In the genomic region with DNA sequence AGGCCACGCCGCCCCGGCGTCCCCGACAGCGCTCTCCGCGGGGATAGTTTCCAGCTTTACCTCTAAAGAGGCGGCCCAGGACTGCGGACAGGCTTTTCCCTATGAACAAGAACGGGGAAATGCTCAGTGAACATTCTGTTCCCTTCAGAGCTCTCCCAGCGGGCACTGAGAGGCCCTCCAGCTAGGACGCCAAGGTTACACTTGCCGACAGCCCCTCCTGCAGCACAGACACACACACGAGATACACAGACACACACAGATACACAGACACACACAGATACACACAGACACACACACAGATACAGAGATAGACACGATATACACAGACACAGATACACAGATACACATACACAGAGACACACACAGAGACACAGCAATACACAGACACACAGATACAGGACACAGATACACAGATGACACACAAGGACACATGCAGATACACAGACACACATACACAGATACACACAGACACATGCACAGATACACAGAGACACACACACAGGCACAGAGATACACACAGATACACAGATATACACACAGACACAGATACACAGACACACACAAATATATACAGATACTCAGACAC, we compare ENCODE assay signal across 2 cellular contexts.
A peak's percentile ranks its signal among the peaks of the same experiment; 100 is the strongest.
TF ChIP-seq lines count a peak whose summit lies in the region.

No MANE protein-coding gene starts in this region.

TF ChIP-seq in SK-N-SH treated with all-trans-retinoic acid at 6 μM for 48 hours, 23 proteins besides CTCF, POLR2A, EP300 and RAD21:
- TF ChIP-seq, protein P1, sequence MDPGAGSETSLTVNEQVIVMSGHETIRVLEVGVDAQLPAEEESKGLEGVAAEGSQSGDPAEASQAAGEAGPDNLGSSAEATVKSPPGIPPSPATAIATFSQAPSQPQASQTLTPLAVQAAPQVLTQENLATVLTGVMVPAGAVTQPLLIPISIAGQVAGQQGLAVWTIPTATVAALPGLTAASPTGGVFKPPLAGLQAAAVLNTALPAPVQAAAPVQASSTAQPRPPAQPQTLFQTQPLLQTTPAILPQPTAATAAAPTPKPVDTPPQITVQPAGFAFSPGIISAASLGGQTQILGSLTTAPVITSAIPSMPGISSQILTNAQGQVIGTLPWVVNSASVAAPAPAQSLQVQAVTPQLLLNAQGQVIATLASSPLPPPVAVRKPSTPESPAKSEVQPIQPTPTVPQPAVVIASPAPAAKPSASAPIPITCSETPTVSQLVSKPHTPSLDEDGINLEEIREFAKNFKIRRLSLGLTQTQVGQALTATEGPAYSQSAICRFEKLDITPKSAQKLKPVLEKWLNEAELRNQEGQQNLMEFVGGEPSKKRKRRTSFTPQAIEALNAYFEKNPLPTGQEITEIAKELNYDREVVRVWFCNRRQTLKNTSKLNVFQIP (CRISPR knock-in tag; IDR thresholded peaks at IDR 0.05; ENCODE audit: borderline replicate concordance, low read depth): no peak
- TF ChIP-seq, protein P2, sequence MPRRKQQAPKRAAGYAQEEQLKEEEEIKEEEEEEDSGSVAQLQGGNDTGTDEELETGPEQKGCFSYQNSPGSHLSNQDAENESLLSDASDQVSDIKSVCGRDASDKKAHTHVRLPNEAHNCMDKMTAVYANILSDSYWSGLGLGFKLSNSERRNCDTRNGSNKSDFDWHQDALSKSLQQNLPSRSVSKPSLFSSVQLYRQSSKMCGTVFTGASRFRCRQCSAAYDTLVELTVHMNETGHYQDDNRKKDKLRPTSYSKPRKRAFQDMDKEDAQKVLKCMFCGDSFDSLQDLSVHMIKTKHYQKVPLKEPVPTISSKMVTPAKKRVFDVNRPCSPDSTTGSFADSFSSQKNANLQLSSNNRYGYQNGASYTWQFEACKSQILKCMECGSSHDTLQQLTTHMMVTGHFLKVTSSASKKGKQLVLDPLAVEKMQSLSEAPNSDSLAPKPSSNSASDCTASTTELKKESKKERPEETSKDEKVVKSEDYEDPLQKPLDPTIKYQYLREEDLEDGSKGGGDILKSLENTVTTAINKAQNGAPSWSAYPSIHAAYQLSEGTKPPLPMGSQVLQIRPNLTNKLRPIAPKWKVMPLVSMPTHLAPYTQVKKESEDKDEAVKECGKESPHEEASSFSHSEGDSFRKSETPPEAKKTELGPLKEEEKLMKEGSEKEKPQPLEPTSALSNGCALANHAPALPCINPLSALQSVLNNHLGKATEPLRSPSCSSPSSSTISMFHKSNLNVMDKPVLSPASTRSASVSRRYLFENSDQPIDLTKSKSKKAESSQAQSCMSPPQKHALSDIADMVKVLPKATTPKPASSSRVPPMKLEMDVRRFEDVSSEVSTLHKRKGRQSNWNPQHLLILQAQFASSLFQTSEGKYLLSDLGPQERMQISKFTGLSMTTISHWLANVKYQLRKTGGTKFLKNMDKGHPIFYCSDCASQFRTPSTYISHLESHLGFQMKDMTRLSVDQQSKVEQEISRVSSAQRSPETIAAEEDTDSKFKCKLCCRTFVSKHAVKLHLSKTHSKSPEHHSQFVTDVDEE (CRISPR knock-in tag; IDR thresholded peaks at IDR 0.05): no peak
- no peak for TF ChIP-seq ISL1 (CRISPR knock-in tag; IDR thresholded peaks at IDR 0.05)
- no peak for TF ChIP-seq OSR1 (CRISPR knock-in tag; IDR thresholded peaks at IDR 0.05)
- TF ChIP-seq, protein P3, sequence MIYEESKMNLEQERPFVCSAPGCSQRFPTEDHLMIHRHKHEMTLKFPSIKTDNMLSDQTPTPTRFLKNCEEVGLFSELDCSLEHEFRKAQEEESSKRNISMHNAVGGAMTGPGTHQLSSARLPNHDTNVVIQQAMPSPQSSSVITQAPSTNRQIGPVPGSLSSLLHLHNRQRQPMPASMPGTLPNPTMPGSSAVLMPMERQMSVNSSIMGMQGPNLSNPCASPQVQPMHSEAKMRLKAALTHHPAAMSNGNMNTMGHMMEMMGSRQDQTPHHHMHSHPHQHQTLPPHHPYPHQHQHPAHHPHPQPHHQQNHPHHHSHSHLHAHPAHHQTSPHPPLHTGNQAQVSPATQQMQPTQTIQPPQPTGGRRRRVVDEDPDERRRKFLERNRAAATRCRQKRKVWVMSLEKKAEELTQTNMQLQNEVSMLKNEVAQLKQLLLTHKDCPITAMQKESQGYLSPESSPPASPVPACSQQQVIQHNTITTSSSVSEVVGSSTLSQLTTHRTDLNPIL (CRISPR knock-in tag; IDR thresholded peaks at IDR 0.05; ENCODE audit: low read depth): no peak
- no peak for TF ChIP-seq TCF4 (CRISPR knock-in tag; IDR thresholded peaks at IDR 0.05; ENCODE audit: borderline replicate concordance)
- TF ChIP-seq ZFP3 (CRISPR knock-in tag; IDR thresholded peaks at IDR 0.05): no peak
- TF ChIP-seq ZNF565 (CRISPR knock-in tag; conservative IDR thresholded peaks at IDR 0.05; ENCODE audit: low read depth): no peak
- TF ChIP-seq ARNTL (CRISPR knock-in tag; IDR thresholded peaks at IDR 0.05; ENCODE audit: borderline replicate concordance, low read depth): no peak
- TF ChIP-seq ZFP30 (CRISPR knock-in tag; IDR thresholded peaks at IDR 0.05): no peak
- no peak for TF ChIP-seq SNAI2 (CRISPR knock-in tag; IDR thresholded peaks at IDR 0.05)
- TF ChIP-seq, protein P4, sequence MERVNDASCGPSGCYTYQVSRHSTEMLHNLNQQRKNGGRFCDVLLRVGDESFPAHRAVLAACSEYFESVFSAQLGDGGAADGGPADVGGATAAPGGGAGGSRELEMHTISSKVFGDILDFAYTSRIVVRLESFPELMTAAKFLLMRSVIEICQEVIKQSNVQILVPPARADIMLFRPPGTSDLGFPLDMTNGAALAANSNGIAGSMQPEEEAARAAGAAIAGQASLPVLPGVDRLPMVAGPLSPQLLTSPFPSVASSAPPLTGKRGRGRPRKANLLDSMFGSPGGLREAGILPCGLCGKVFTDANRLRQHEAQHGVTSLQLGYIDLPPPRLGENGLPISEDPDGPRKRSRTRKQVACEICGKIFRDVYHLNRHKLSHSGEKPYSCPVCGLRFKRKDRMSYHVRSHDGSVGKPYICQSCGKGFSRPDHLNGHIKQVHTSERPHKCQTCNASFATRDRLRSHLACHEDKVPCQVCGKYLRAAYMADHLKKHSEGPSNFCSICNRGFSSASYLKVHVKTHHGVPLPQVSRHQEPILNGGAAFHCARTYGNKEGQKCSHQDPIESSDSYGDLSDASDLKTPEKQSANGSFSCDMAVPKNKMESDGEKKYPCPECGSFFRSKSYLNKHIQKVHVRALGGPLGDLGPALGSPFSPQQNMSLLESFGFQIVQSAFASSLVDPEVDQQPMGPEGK (CRISPR knock-in tag; IDR thresholded peaks at IDR 0.05; ENCODE audit: borderline replicate concordance): no peak
- TF ChIP-seq PPARA (CRISPR knock-in tag; IDR thresholded peaks at IDR 0.05; ENCODE audit: borderline replicate concordance): no peak
- TF ChIP-seq, protein P5, sequence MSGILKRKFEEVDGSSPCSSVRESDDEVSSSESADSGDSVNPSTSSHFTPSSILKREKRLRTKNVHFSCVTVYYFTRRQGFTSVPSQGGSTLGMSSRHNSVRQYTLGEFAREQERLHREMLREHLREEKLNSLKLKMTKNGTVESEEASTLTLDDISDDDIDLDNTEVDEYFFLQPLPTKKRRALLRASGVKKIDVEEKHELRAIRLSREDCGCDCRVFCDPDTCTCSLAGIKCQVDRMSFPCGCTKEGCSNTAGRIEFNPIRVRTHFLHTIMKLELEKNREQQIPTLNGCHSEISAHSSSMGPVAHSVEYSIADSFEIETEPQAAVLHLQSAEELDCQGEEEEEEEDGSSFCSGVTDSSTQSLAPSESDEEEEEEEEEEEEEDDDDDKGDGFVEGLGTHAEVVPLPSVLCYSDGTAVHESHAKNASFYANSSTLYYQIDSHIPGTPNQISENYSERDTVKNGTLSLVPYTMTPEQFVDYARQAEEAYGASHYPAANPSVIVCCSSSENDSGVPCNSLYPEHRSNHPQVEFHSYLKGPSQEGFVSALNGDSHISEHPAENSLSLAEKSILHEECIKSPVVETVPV (CRISPR knock-in tag; IDR thresholded peaks at IDR 0.05): no peak
- TF ChIP-seq ZC3H10 (CRISPR knock-in tag; IDR thresholded peaks at IDR 0.05): no peak
- no peak for TF ChIP-seq TOX (CRISPR knock-in tag; IDR thresholded peaks at IDR 0.05; ENCODE audit: borderline replicate concordance)
- TF ChIP-seq RARB (CRISPR knock-in tag; IDR thresholded peaks at IDR 0.05): no peak

TF ChIP-seq in K562, 482 proteins besides CTCF, POLR2A, EP300 and RAD21 (continued from another document and continues in another):
- TF ChIP-seq, protein P6, sequence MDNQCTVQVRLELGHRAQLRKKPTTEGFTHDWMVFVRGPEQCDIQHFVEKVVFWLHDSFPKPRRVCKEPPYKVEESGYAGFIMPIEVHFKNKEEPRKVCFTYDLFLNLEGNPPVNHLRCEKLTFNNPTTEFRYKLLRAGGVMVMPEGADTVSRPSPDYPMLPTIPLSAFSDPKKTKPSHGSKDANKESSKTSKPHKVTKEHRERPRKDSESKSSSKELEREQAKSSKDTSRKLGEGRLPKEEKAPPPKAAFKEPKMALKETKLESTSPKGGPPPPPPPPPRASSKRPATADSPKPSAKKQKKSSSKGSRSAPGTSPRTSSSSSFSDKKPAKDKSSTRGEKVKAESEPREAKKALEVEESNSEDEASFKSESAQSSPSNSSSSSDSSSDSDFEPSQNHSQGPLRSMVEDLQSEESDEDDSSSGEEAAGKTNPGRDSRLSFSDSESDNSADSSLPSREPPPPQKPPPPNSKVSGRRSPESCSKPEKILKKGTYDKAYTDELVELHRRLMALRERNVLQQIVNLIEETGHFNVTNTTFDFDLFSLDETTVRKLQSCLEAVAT (IDR thresholded peaks at IDR 0.05): peak in 1 of 2 experiments; percentile 59; a peak in 1 of 4 replicates
- TF ChIP-seq, protein P7, sequence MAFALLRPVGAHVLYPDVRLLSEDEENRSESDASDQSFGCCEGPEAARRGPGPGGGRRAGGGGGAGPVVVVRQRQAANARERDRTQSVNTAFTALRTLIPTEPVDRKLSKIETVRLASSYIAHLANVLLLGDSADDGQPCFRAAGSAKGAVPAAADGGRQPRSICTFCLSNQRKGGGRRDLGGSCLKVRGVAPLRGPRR (CRISPR knock-in tag; IDR thresholded peaks at IDR 0.05): no peak
- TF ChIP-seq HLTF (IDR thresholded peaks at IDR 0.05) (peak; percentile 65), TARDBP (IDR thresholded peaks at IDR 0.05) (no peak), SMARCA4 (IDR thresholded peaks at IDR 0.05) (peak; percentile 43; the same call in 1 of the 2 replicates), DPF2 (IDR thresholded peaks at IDR 0.05) (peak; percentile 25; the same call in 1 of the 2 replicates), HDGF (IDR thresholded peaks at IDR 0.05) (peak; percentile 90; the same call in 1 of the 2 replicates), RFX1 (IDR thresholded peaks at IDR 0.05) (no peak), CTBP1 (IDR thresholded peaks at IDR 0.05; ENCODE audit: borderline replicate concordance) (no peak), LARP7 (IDR thresholded peaks at IDR 0.05) (0 out of 2 replicates have a peak, but pooled peaks have one; percentile 54), CSDE1 (IDR thresholded peaks at IDR 0.05) (0 out of 4 replicates have a peak, but pooled peaks of 1 of the 2 experiments have one; percentile 65), TSC22D4 (tag; IDR thresholded peaks at IDR 0.05) (0 out of 2 replicates have a peak, but pooled peaks have one; percentile 81), ARID1B (IDR thresholded peaks at IDR 0.05) (0 out of 2 replicates have a peak, but pooled peaks have one; percentile 9), EWSR1 (IDR thresholded peaks at IDR 0.05; ENCODE audit: borderline replicate concordance, low read depth, partially characterized antibody) (no peak), ZNF232 (CRISPR knock-in tag; IDR thresholded peaks at IDR 0.05) (no peak), ZNF12 (CRISPR knock-in tag; IDR thresholded peaks at IDR 0.05) (no peak), ASH1L (IDR thresholded peaks at IDR 0.05; ENCODE audit: borderline replicate concordance, low read depth, partially characterized antibody) (peak; percentile 17), BCOR (IDR thresholded peaks at IDR 0.05) (peak; percentile 36; the same call in 1 of the 2 replicates), MIER1 (IDR thresholded peaks at IDR 0.05; ENCODE audit: low read depth) (peak; percentile 27; the same call in 1 of the 2 replicates), NR2C1 (IDR thresholded peaks at IDR 0.05) (0 out of 2 replicates have a peak, but pooled peaks have one; percentile 16), NR2C1 (tag; IDR thresholded peaks at IDR 0.05) (no peak), HDAC1 (IDR thresholded peaks at IDR 0.05) (peak in 1 of 2 experiments; percentile 53; a peak in 1 of 4 replicates), PHB2 (IDR thresholded peaks at IDR 0.05; ENCODE audit: low read depth) (peak; percentile 34; the same call in 1 of the 2 replicates)
- TF ChIP-seq, protein P8, sequence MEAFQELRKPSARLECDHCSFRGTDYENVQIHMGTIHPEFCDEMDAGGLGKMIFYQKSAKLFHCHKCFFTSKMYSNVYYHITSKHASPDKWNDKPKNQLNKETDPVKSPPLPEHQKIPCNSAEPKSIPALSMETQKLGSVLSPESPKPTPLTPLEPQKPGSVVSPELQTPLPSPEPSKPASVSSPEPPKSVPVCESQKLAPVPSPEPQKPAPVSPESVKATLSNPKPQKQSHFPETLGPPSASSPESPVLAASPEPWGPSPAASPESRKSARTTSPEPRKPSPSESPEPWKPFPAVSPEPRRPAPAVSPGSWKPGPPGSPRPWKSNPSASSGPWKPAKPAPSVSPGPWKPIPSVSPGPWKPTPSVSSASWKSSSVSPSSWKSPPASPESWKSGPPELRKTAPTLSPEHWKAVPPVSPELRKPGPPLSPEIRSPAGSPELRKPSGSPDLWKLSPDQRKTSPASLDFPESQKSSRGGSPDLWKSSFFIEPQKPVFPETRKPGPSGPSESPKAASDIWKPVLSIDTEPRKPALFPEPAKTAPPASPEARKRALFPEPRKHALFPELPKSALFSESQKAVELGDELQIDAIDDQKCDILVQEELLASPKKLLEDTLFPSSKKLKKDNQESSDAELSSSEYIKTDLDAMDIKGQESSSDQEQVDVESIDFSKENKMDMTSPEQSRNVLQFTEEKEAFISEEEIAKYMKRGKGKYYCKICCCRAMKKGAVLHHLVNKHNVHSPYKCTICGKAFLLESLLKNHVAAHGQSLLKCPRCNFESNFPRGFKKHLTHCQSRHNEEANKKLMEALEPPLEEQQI (IDR thresholded peaks at IDR 0.05): no peak
